Comparison of ENCODE assay signal across 1 cellular context in the genomic region with DNA sequence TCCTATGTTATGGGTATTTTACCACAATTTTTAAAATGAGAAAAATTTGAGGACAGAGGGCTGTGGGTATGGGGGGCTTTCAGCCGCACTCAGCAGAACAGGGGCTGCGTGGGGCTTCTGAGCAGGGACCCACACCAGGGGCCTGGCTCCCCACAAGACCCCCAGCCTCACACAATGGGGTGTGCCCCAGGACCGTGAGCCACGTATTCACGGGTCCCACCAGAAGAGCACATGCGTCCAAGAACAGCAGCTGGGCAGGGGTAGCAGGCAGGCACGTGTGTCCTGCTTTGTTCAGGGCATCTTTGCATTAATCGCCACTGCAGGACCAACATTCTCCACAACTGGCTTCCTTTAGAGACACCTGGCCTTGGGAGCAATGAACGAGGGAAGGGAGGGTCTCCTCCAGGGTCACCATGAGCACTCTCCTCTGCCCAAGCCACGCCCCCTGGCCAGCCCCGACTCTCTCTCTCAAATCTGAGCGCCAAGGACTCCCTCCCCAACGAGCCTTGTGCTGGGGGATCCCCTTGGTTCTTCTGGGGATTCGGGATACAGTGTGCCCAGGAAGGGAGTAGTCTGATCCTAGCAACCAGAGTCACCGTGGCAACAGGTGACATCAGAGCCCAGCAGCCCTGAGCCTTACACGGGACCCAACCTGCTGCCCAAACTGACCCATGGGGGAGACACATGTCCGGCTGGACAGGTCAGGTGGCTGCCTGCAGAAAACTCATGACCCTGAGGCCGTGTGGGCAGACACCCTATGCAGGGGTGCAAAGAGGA.
TF ChIP-seq lines count a peak whose summit lies in the region.

No MANE protein-coding gene starts in this region.

TF ChIP-seq in K562, 482 proteins besides CTCF, POLR2A, EP300 and RAD21:
- no peak for TF ChIP-seq ZNF583 (CRISPR knock-in tag; IDR thresholded peaks at IDR 0.05)
- TF ChIP-seq CC2D1A (IDR thresholded peaks at IDR 0.05): no peak
- TF ChIP-seq CREB1 (IDR thresholded peaks at IDR 0.05): no peak
- TF ChIP-seq CREB1 (CRISPR knock-in tag; IDR thresholded peaks at IDR 0.05): peak; percentile 29; the same call in 1 of the 2 replicates
- TF ChIP-seq ZNF316 (IDR thresholded peaks at IDR 0.05): no peak
- no peak for TF ChIP-seq ELF1 (tag; IDR thresholded peaks at IDR 0.05)
- TF ChIP-seq, protein P1, sequence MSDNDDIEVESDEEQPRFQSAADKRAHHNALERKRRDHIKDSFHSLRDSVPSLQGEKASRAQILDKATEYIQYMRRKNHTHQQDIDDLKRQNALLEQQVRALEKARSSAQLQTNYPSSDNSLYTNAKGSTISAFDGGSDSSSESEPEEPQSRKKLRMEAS (CRISPR knock-in tag; IDR thresholded peaks at IDR 0.05): 0 out of 2 replicates have a peak, but pooled peaks have one; percentile 19
- TF ChIP-seq ATF1 (CRISPR knock-in tag; IDR thresholded peaks at IDR 0.05): no peak
- peak; percentile 49; the same call in 1 of the 2 replicates for TF ChIP-seq ATF1 (tag; IDR thresholded peaks at IDR 0.05)
- no peak for TF ChIP-seq CBX1 (IDR thresholded peaks at IDR 0.05; ENCODE audit: low read depth)
- TF ChIP-seq ZSCAN32 (CRISPR knock-in tag; IDR thresholded peaks at IDR 0.05): no peak
- no peak for TF ChIP-seq SNRNP70 (optimal IDR thresholded peaks at IDR 0.05; ENCODE audit: low read depth, low read length)
- peak; percentile 76; the same call in 1 of the 2 replicates for TF ChIP-seq RFX1 (IDR thresholded peaks at IDR 0.05)
- peak; percentile 42 for TF ChIP-seq CREM (IDR thresholded peaks at IDR 0.05; ENCODE audit: low read depth)
- TF ChIP-seq RFX5 (IDR thresholded peaks at IDR 0.05; ENCODE audit: low read depth, low read length): peak; percentile 93
- no peak for TF ChIP-seq ZNF586 (CRISPR knock-in tag; conservative IDR thresholded peaks at IDR 0.05)
- peak; percentile 17 for TF ChIP-seq KDM5B (IDR thresholded peaks at IDR 0.05; ENCODE audit: insufficient replicate concordance, low read depth, low read length)
- TF ChIP-seq MYC (IDR thresholded peaks at IDR 0.05; ENCODE audit: low read depth, low read length): no peak
- TF ChIP-seq MYC (CRISPR knock-in tag; IDR thresholded peaks at IDR 0.05; ENCODE audit: borderline replicate concordance, low read depth): no peak
- TF ChIP-seq MCM3 (IDR thresholded peaks at IDR 0.05): no peak
- peak; percentile 67 for TF ChIP-seq POLR2G (IDR thresholded peaks at IDR 0.05; ENCODE audit: low read depth, low read length)
- TF ChIP-seq TEAD2 (tag; IDR thresholded peaks at IDR 0.05): no peak
